ENCODE assay signal across 11 cellular contexts in the genomic region with DNA sequence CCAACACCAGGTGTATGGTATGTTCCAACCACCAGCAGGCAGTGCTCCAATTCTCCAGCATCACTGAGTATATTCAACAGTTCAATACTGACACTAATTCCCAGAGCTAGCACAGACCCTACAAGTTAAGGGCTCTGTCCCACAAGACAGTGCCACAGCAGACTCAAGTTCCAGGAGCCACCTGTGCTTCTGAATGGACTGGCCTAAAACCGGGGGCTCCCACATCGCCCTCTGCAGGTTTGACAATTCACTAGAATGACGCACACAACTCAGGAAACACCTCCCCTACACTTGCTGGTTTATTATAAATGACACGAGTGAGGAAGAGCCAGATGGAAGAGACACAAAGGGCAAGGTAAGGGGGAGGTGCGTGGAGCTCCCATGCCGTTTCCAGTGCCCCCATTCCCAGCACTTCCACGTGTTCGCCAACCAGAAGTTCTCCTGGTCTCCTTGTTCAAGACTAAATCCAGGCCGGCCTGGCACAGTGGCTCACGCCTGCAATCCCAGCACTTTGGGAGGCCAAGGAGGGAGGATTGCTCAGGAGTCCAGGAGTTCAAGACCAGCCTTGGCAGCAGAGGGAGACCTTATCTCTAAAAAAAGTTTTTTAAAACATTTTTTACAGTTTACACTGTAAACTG. TPM values are rescaled to one million over a fixed set of nuclear protein-coding genes. Genes with fewer than 3 reads are reported as not detected.
DNase-seq lines count a peak whose midpoint lies in the region; ATAC-seq and TF ChIP-seq lines count a peak whose summit lies in the region.
"Had no signal": no experiment of that assay in that cellular context is flagged by ENCODE, and none has a peak within 500 bp of the region (broad histone marks: within the 10 kb centered on the region; RNA-seq: fewer than 3 reads in every experiment).

No MANE protein-coding gene starts in this region.

- H3K36me3 ChIP-seq in Karpas-422 (ENCODE audit: insufficient read depth, low read length) = no peaks in the 10 kb centered on the region
- no peaks in the 10 kb centered on the region for H3K36me3 ChIP-seq in mammary epithelial cell (ENCODE audit: insufficient read depth, low read length)

- H3K4me3 ChIP-seq in Karpas-422 (ENCODE audit: low read length) (no peak overlapping the region), mammary epithelial cell (replicated peaks in 1 of 3; ENCODE audit: insufficient read depth in 1 of 3, low read depth in 2 of 3, low read length in 3 of 3) (no peak overlapping the region)

- no peak for ATAC-seq in GM21423 (IDR thresholded peaks at IDR 0.05; ENCODE audit: unreplicated experiment)
- no peak for ATAC-seq in GM21447 (IDR thresholded peaks at IDR 0.05; ENCODE audit: unreplicated experiment)

- no TSS peak for BruUV-seq in mammary epithelial cell (replicated peaks; lab: Mats Ljungman, UMichigan)

- DNase-seq in activated T-cell treated with anti-CD3 and anti-CD28 coated beads, Interleukin-2, amount 50 U/mL, for 24 hours = peak; percentile 29
- DNase-seq in activated T-cell treated with anti-CD3 and anti-CD28 coated beads, Interleukin-2, amount 50 U/mL, for 1 hour = no peak
- DNase-seq in Karpas-422 (peak; percentile 77), mammary epithelial cell (no peak), progenitor cell of endocrine pancreas (ENCODE audit: low spot score, unreplicated experiment) (no peak)
- no peak for DNase-seq in stimulated activated CD4-positive, alpha-beta T cell treated with anti-CD3 and anti-CD28 coated beads, Interleukin-2, amount 100 ng/mL, for 48 hours
- DNase-seq: aorta; CD8-positive, alpha-beta memory T cell; nucleus accumbens had no signal

- no peak overlapping the region for H3K4me2 ChIP-seq in Karpas-422 (ENCODE audit: low read depth, low read length, poor library complexity, severe bottlenecking)
- H3K4me2 ChIP-seq in mammary epithelial cell (ENCODE audit: insufficient read depth, low read depth, low read length) = no peak overlapping the region

- H3K27ac ChIP-seq in Karpas-422 (ENCODE audit: low read length) = no peak overlapping the region
- H3K27ac ChIP-seq in mammary epithelial cell (ENCODE audit: insufficient read depth, low read depth, low read length) = no peak overlapping the region

- H3K9ac ChIP-seq in Karpas-422 (ENCODE audit: low read length) = no peak overlapping the region
- H3K9ac ChIP-seq in mammary epithelial cell (ENCODE audit: insufficient read depth, low read length) = no peak overlapping the region

- no peaks in the 10 kb centered on the region for H3K9me2 ChIP-seq in Karpas-422 (replicated peaks; ENCODE audit: insufficient read depth, low read length)

- intact Hi-C loops in mammary epithelial cell (cut with micrococcal nuclease) = no loop called here

- no peaks in the 10 kb centered on the region for H3K79me2 ChIP-seq in Karpas-422 (ENCODE audit: low read length)
- H3K79me2 ChIP-seq in mammary epithelial cell (ENCODE audit: insufficient read depth, low read length) = no peaks in the 10 kb centered on the region

- no peak overlapping the region for H3K27ac Mint-ChIP-seq in activated T-cell treated with anti-CD3 and anti-CD28 coated beads, Interleukin-2, amount 50 U/mL, for 24 hours
- H3K27ac Mint-ChIP-seq in progenitor cell of endocrine pancreas = peak overlapping the region; percentile 45

- H3K27me3 Mint-ChIP-seq in activated T-cell treated with anti-CD3 and anti-CD28 coated beads, Interleukin-2, amount 50 U/mL, for 24 hours = peaks cover 13% of the 10 kb centered on the region
- H3K27me3 Mint-ChIP-seq in progenitor cell of endocrine pancreas = peaks cover 24% of the 10 kb centered on the region

- no peaks in the 10 kb centered on the region for H3K9me3 ChIP-seq in Karpas-422 (ENCODE audit: low read length)
- no peaks in the 10 kb centered on the region for H3K9me3 ChIP-seq in mammary epithelial cell (replicated peaks; ENCODE audit: insufficient read depth, low read length)

- H4K20me1 ChIP-seq in Karpas-422 (ENCODE audit: insufficient read depth, low read depth, low read length) (no peaks in the 10 kb centered on the region), mammary epithelial cell (ENCODE audit: insufficient read depth, low read length) (no peaks in the 10 kb centered on the region)

- in situ Hi-C loops in mammary epithelial cell (cut with MboI; ENCODE audit: low sequenced_read_pairs in 2 of 2) = no loop called here

- H3K4me1 ChIP-seq in Karpas-422 (ENCODE audit: low read length) (no peaks in the 10 kb centered on the region), mammary epithelial cell (ENCODE audit: insufficient read depth, low read length) (no peaks in the 10 kb centered on the region)

- no peaks in the 10 kb centered on the region for H3K4me1 Mint-ChIP-seq in activated T-cell treated with anti-CD3 and anti-CD28 coated beads, Interleukin-2, amount 50 U/mL, for 24 hours (ENCODE audit: low read depth)
- H3K4me1 Mint-ChIP-seq in progenitor cell of endocrine pancreas (ENCODE audit: low read depth) = peaks cover 12% of the 10 kb centered on the region

- 77% methylated on average over 8 of the region's 10 CpGs for WGBS in mammary epithelial cell (ENCODE audit: low coverage, missing lambda C conversion rate)

- H3K27me3 ChIP-seq in Karpas-422 (ENCODE audit: low read length) (no peaks in the 10 kb centered on the region), mammary epithelial cell (ENCODE audit: insufficient read depth, low read length) (peaks cover 2% of the 10 kb centered on the region)

- H3K36me3 Mint-ChIP-seq in activated T-cell treated with anti-CD3 and anti-CD28 coated beads, Interleukin-2, amount 50 U/mL, for 24 hours (ENCODE audit: low read depth) = no peaks in the 10 kb centered on the region
- H3K36me3 Mint-ChIP-seq in progenitor cell of endocrine pancreas (ENCODE audit: insufficient read depth) = no peaks in the 10 kb centered on the region
- H3K36me3 Mint-ChIP-seq: CD8-positive, alpha-beta memory T cell had no signal

- TF ChIP-seq CTCF in mammary epithelial cell (conservative IDR thresholded peaks at IDR 0.05 in 1 of 2, IDR thresholded peaks at IDR 0.05 in 1 of 2; ENCODE audit: extremely low read depth in 1 of 2, insufficient read depth in 1 of 2, low read depth in 1 of 2, low read length in 2 of 2) = peak; percentile 10 to 21
- TF ChIP-seq CTCF in progenitor cell of endocrine pancreas (IDR thresholded peaks at IDR 0.05; ENCODE audit: unreplicated experiment) = peak; percentile 34

- no peak overlapping the region for H2AFZ ChIP-seq in Karpas-422 (ENCODE audit: low read length)
- H2AFZ ChIP-seq in mammary epithelial cell (ENCODE audit: low read depth, low read length) = no peak overlapping the region

- H3K9me3 Mint-ChIP-seq in activated T-cell treated with anti-CD3 and anti-CD28 coated beads, Interleukin-2, amount 50 U/mL, for 24 hours = no peaks in the 10 kb centered on the region
- no peaks in the 10 kb centered on the region for H3K9me3 Mint-ChIP-seq in progenitor cell of endocrine pancreas (ENCODE audit: low read depth)
- H3K9me3 Mint-ChIP-seq: CD8-positive, alpha-beta memory T cell had no signal

- CTCF ChIA-PET in mammary epithelial cell (lab: Charles Lee; ENCODE audit: low non-redundant PET) = no interaction called here

- dilution Hi-C loops in mammary epithelial cell (cut with HindIII; ENCODE audit: low sequenced_read_pairs) = loop anchor here (10.0 kb wide), 1 partner anchor 49 kb away; no protein-coding TSS in a partner anchor

- no peak overlapping the region for H3K4me3 Mint-ChIP-seq in activated T-cell treated with anti-CD3 and anti-CD28 coated beads, Interleukin-2, amount 50 U/mL, for 24 hours
- no peak overlapping the region for H3K4me3 Mint-ChIP-seq in progenitor cell of endocrine pancreas (ENCODE audit: low read depth)
- H3K4me3 Mint-ChIP-seq: CD8-positive, alpha-beta memory T cell had no signal

RNA-seq across cellular contexts. Expression of a gene that starts 12.2 kb away (rescaled TPM):
- not detected in 2 replicates for total RNA-seq in Karpas-422 (2014; rRNA removed; shearing (Covaris generic); ENCODE audit: low replicate concordance)
- total RNA-seq in mammary epithelial cell = 1 to 10 TPM in 1 of 2 donors, not detected in 1; 1.3 TPM
- 0.03 TPM for polyA plus RNA-seq in mammary epithelial cell
- polyA minus RNA-seq in mammary epithelial cell = not detected
- not detected in 2 replicates for total RNA-seq in progenitor cell of endocrine pancreas
- total RNA-seq: CD8-positive, alpha-beta memory T cell had no signal
- polyA plus RNA-seq: CD8-positive, alpha-beta memory T cell had no signal

RNA-seq across cellular contexts. Expression of a gene that starts 23.1 kb away (rescaled TPM):
- total RNA-seq in Karpas-422 (2014; rRNA removed; shearing (Covaris generic); ENCODE audit: low replicate concordance) = not detected in 2 replicates
- total RNA-seq in mammary epithelial cell (under 1 TPM in 1 of 2 donors, not detected in 1; 0.67 TPM), progenitor cell of endocrine pancreas (0.31 TPM in 1 of 2 replicates, not detected in the other)
- polyA plus RNA-seq in mammary epithelial cell = not detected
- not detected for polyA minus RNA-seq in mammary epithelial cell
- total RNA-seq: CD8-positive, alpha-beta memory T cell had no signal
- polyA plus RNA-seq: CD8-positive, alpha-beta memory T cell had no signal

RNA-seq across cellular contexts. Expression of a gene that starts 54.9 kb away (rescaled TPM):
- 0.14 TPM in 1 of 2 replicates, not detected in the other for total RNA-seq in Karpas-422 (2014; rRNA removed; shearing (Covaris generic); ENCODE audit: low replicate concordance)
- total RNA-seq in mammary epithelial cell (under 1 TPM in 1 of 2 donors, not detected in 1; 0.83 TPM), progenitor cell of endocrine pancreas (3.7 and 5.4 TPM in 2 replicates)
- polyA plus RNA-seq in mammary epithelial cell = 0.18 TPM
- 1.7 TPM for polyA minus RNA-seq in mammary epithelial cell

Comparison
In these comparisons a context has a peak if more than half of its experiments do, and no peak if none do; other contexts are left out.
1. DNase-seq: peak in activated T-cell treated with anti-CD3 and anti-CD28 coated beads, Interleukin-2, amount 50 U/mL, for 24 hours (single experiment) and Karpas-422 (single experiment); none in activated T-cell treated with anti-CD3 and anti-CD28 coated beads, Interleukin-2, amount 50 U/mL, for 1 hour (single experiment), mammary epithelial cell (single experiment), progenitor cell of endocrine pancreas (single experiment) and stimulated activated CD4-positive, alpha-beta T cell treated with anti-CD3 and anti-CD28 coated beads, Interleukin-2, amount 100 ng/mL, for 48 hours (0 of 2).